Comparison of ENCODE assay signal across 9 cellular contexts in the genomic region with DNA sequence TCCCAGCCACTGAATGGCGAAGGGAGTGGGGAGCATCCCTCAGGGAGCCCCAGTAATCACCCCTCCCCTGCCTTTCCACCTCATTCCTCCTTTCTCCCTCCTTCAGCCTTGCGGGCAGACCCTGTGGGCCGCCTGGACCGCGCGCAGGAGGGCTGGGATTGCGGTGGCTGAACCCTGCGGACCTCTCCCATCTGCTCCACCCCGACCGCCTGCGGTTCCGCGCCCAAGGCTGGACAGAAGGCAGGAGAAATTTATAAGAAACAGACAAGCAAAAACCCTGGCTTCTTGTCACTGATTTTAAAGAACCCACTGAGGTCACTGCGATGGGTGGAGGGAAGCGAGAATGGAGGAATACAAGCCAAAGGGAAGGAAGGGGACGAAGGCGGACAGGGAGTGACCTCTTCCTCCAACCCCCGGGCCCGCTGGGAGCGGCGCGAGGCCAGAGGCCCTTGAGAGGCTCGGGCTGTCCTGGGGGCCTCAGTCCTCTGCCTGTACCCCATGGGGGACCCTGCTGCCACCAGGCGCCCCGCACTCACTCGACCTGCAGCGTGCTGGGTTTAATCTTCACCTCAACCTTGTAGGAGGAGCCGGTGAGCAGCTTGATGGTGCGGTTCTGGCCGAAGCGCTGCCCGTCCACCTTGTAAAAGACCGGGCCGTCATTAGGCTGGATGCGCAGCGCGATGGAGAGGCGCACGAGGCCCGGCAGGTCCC. TPM values are rescaled to one million over a fixed set of nuclear protein-coding genes. Genes with fewer than 3 reads are reported as not detected.
DNase-seq lines count a peak whose midpoint lies in the region; TF ChIP-seq lines count a peak whose summit lies in the region.
"Had no signal": no experiment of that assay in that cellular context is flagged by ENCODE, and none has a peak within 500 bp of the region (broad histone marks: within the 10 kb centered on the region; RNA-seq: fewer than 3 reads in every experiment).

No MANE protein-coding gene starts in this region.

- in situ Hi-C loops in HAP-1 (cut with MboI; ENCODE audit: low sequenced_read_pairs): no loop called here

- H3K9me3 Mint-ChIP-seq in glutamatergic neuron (ENCODE audit: unreplicated experiment): peaks cover 6% of the 10 kb centered on the region
- H3K9me3 Mint-ChIP-seq: T-helper 1 cell treated with Interleukin-12 subunit alpha and Interleukin-12 subunit beta and Interleukin-4 antibody, amounts not matched to agents 30 μg/mL and 1 μg/mL, for 36 hours had no signal

- H3K36me3 ChIP-seq in HAP-1 (replicated peaks) (no peaks in the 10 kb centered on the region), WERI-Rb-1 (peaks cover 37% of the 10 kb centered on the region), osteoblast (ENCODE audit: insufficient read depth, low read length) (peaks cover 19% of the 10 kb centered on the region)

- H4K20me1 ChIP-seq in osteoblast (ENCODE audit: insufficient read depth, low read length): no peaks in the 10 kb centered on the region

- peak overlapping the region; percentile 92 for H3K4me3 Mint-ChIP-seq in glutamatergic neuron (ENCODE audit: unreplicated experiment)
- H3K4me3 Mint-ChIP-seq: T-helper 1 cell treated with Interleukin-12 subunit alpha and Interleukin-12 subunit beta and Interleukin-4 antibody, amounts not matched to agents 30 μg/mL and 1 μg/mL, for 36 hours had no signal

- TF ChIP-seq CTCF in WERI-Rb-1 (IDR thresholded peaks at IDR 0.05; ENCODE audit: low read depth, low read length) (no peak), glutamatergic neuron (IDR thresholded peaks at IDR 0.05; ENCODE audit: partially characterized antibody, unreplicated experiment) (no peak), osteoblast (IDR thresholded peaks at IDR 0.05; ENCODE audit: extremely low read depth, low read depth, low read length) (no peak)

- peaks cover 8% of the 10 kb centered on the region for H3K27me3 Mint-ChIP-seq in glutamatergic neuron (ENCODE audit: unreplicated experiment)

- H3K9me3 ChIP-seq in HAP-1 (no peaks in the 10 kb centered on the region; the same call in 1 of the 2 replicates), WERI-Rb-1 (ENCODE audit: severe bottlenecking) (no peaks in the 10 kb centered on the region), osteoblast (ENCODE audit: low read depth, low read length) (no peaks in the 10 kb centered on the region)

- peak overlapping the region; percentile 92 for H3K4me2 ChIP-seq in osteoblast (ENCODE audit: insufficient read depth, low read length)

- peak overlapping the region; percentile 90 for H3K27ac ChIP-seq in WERI-Rb-1
- peak overlapping the region; percentile 49 for H3K27ac ChIP-seq in osteoblast (ENCODE audit: low read depth, low read length)

- H3K36me3 Mint-ChIP-seq in glutamatergic neuron (ENCODE audit: unreplicated experiment): peaks cover 2% of the 10 kb centered on the region

- peaks cover 49% of the 10 kb centered on the region for H3K79me2 ChIP-seq in osteoblast (ENCODE audit: insufficient read depth, low read length)

- H3K4me1 Mint-ChIP-seq in glutamatergic neuron (ENCODE audit: low read depth, unreplicated experiment): peaks cover 11% of the 10 kb centered on the region

- DNase-seq in HAP-1 (ENCODE audit: low spot score in 2 of 2) (no peak), WERI-Rb-1 (peak; percentile 38), glutamatergic neuron (peak; percentile 56), osteoblast (ENCODE audit: insufficient read length, low spot score, missing footprints) (peak; percentile 56), middle frontal gyrus (ENCODE audit: extremely low spot score, low spot score) (no peak), SW 1271 (lab: John Stamatoyannopoulos, UW) (no peak), NCI-H2081 treated with DMSO at 0.1 percent for 48 hours (lab: John Stamatoyannopoulos, UW) (no peak)
- no peak for DNase-seq in activated effector memory CD4-positive, alpha-beta T cell treated with Interleukin-2 at 50 U/mL for 16 hours

- peak overlapping the region; percentile 96 for H3K27ac Mint-ChIP-seq in glutamatergic neuron (ENCODE audit: unreplicated experiment)
- H3K27ac Mint-ChIP-seq: T-helper 1 cell treated with Interleukin-12 subunit alpha and Interleukin-12 subunit beta and Interleukin-4 antibody, amounts not matched to agents 30 μg/mL and 1 μg/mL, for 36 hours had no signal

- H3K4me1 ChIP-seq in HAP-1 (peaks cover 5% of the 10 kb centered on the region; the same call in 1 of the 2 replicates), osteoblast (ENCODE audit: insufficient read depth, low read length) (peaks cover 15% of the 10 kb centered on the region)

- no peaks in the 10 kb centered on the region; the same call in 1 of the 2 replicates for H3K27me3 ChIP-seq in HAP-1 (ENCODE audit: low read depth)
- no peaks in the 10 kb centered on the region for H3K27me3 ChIP-seq in WERI-Rb-1 (ENCODE audit: insufficient read depth, low read depth, severe bottlenecking)
- no peaks in the 10 kb centered on the region for H3K27me3 ChIP-seq in osteoblast (ENCODE audit: insufficient read depth, low read length)

- H3K4me3 ChIP-seq in HAP-1 (peak overlapping the region; percentile 42), WERI-Rb-1 (ENCODE audit: low read depth, low read length) (peak overlapping the region; percentile 95), osteoblast (ENCODE audit: insufficient read depth, low read length) (peak overlapping the region; percentile 85)

- H2AFZ ChIP-seq in osteoblast (ENCODE audit: low read length): peak overlapping the region; percentile 82

RNA-seq across cellular contexts. Expression of a gene that starts 0.9 kb away (rescaled TPM):
- total RNA-seq in glutamatergic neuron (ENCODE audit: unreplicated experiment): 28.0 TPM
- 43.4 and 46.3 TPM in 2 replicates for total RNA-seq in osteoblast

RNA-seq across cellular contexts. Expression of a gene that starts 46.2 kb away (rescaled TPM):
- total RNA-seq in glutamatergic neuron (ENCODE audit: unreplicated experiment) (not detected), osteoblast (0.36 TPM in 1 of 2 replicates, not detected in the other)

Comparison
In these comparisons a context has a peak if more than half of its experiments do, and no peak if none do; other contexts are left out.
1. DNase-seq: peak in WERI-Rb-1 (single experiment), glutamatergic neuron (single experiment) and osteoblast (single experiment); none in HAP-1 (0 of 2), middle frontal gyrus (single experiment), SW 1271 (0 of 2), activated effector memory CD4-positive, alpha-beta T cell treated with Interleukin-2 at 50 U/mL for 16 hours (single experiment) and NCI-H2081 treated with DMSO at 0.1 percent for 48 hours (single experiment).
2. H3K4me3 ChIP-seq: peak in every context shown above with its lines; median percentile 95 in WERI-Rb-1; 85 in osteoblast; 42 in HAP-1.